8 cellular contexts compared by ENCODE assay signal in genomic region chr1:27668808-27669723, GRCh38. TPM values are rescaled to one million over a fixed set of nuclear protein-coding genes. Genes with fewer than 3 reads are reported as not detected.
DNase-seq lines count a peak whose midpoint lies in the region; TF ChIP-seq lines count a peak whose summit lies in the region.

No MANE protein-coding gene starts in this region.

- no peaks in the 10 kb centered on the region for H3K36me3 ChIP-seq in OCI-LY7 (ENCODE audit: insufficient read depth, low read length)
- H3K36me3 ChIP-seq in fibroblast of lung (ENCODE audit: control insufficient read depth, insufficient read depth, low read length) = no peaks in the 10 kb centered on the region

- H3K4me3 Mint-ChIP-seq in activated T-cell treated with anti-CD3 and anti-CD28 coated beads, Interleukin-2, amount 50 U/mL, for 24 hours = peak overlapping the region; percentile 79
- peak overlapping the region; percentile 41 to 68 (median 46) for H3K4me3 Mint-ChIP-seq in nephron

- no peaks in the 10 kb centered on the region for H3K9me3 Mint-ChIP-seq in activated T-cell treated with anti-CD3 and anti-CD28 coated beads, Interleukin-2, amount 50 U/mL, for 24 hours
- H3K9me3 Mint-ChIP-seq in nephron = no peaks in the 10 kb centered on the region

- peaks cover 19% of the 10 kb centered on the region for H3K36me3 Mint-ChIP-seq in activated T-cell treated with anti-CD3 and anti-CD28 coated beads, Interleukin-2, amount 50 U/mL, for 24 hours (ENCODE audit: low read depth)
- H3K36me3 Mint-ChIP-seq in nephron (ENCODE audit: low read depth) = no peaks in the 10 kb centered on the region

- no peaks in the 10 kb centered on the region for H3K27me3 ChIP-seq in fibroblast of lung (ENCODE audit: control insufficient read depth, insufficient read depth, low read length)

- peaks cover 43% of the 10 kb centered on the region for H3K4me1 Mint-ChIP-seq in activated T-cell treated with anti-CD3 and anti-CD28 coated beads, Interleukin-2, amount 50 U/mL, for 24 hours (ENCODE audit: low read depth)
- H3K4me1 Mint-ChIP-seq in nephron = peaks cover 16% of the 10 kb centered on the region

- intact Hi-C loops in OCI-LY7 (cut with micrococcal nuclease; ENCODE audit: unreplicated experiment) = loop anchor here (10.0 kb wide), 1 partner anchor 344 kb away; the partner anchor contains the start of gene TMEM222

- peak; percentile 96 for TF ChIP-seq CTCF in C4-2B (conservative IDR thresholded peaks at IDR 0.05)
- TF ChIP-seq CTCF in OCI-LY7 (conservative IDR thresholded peaks at IDR 0.05; ENCODE audit: low read length) = peak; percentile 80
- TF ChIP-seq CTCF in fibroblast of lung (conservative IDR thresholded peaks at IDR 0.05 in 1 of 2, IDR thresholded peaks at IDR 0.05 in 1 of 2; ENCODE audit: low read depth in 1 of 2, low read length in 2 of 2) = peak; percentile 54 to 97
- TF ChIP-seq CTCF in nephron (IDR thresholded peaks at IDR 0.05; ENCODE audit: unreplicated experiment in 3 of 3) = peak; percentile 79 to 93 (median 89)

- no peak overlapping the region for H2AFZ ChIP-seq in OCI-LY7 (ENCODE audit: low read length)
- peak overlapping the region; percentile 90 for H2AFZ ChIP-seq in fibroblast of lung (ENCODE audit: low read length)

- peak overlapping the region; percentile 88 for H3K27ac Mint-ChIP-seq in activated T-cell treated with anti-CD3 and anti-CD28 coated beads, Interleukin-2, amount 50 U/mL, for 24 hours
- no peak overlapping the region for H3K27ac Mint-ChIP-seq in nephron

- no peaks in the 10 kb centered on the region for H3K9me3 ChIP-seq in OCI-LY7 (ENCODE audit: low read length)
- no peaks in the 10 kb centered on the region for H3K9me3 ChIP-seq in fibroblast of lung (ENCODE audit: control insufficient read depth, insufficient read depth, low read depth, low read length)

- POLR2A ChIA-PET in HEK293T (lab: Yijun Ruan, JAX) = interaction anchor here (0.7 to 2.7 kb wide), 4 partner anchors 9 to 161 kb away, joined by 3 to 16 read pairs (median 6); partner anchors contain the start of genes FAM76A, PPP1R8 and STX12
- POLR2A ChIA-PET in OCI-LY7 (lab: Charles Lee) = interaction anchor here (1.0 kb wide), 1 partner anchor 104 kb away, joined by 4 read pairs; the partner anchor contains the start of gene STX12

- H3K4me3 ChIP-seq in OCI-LY7 (ENCODE audit: low read depth, low read length, poor library complexity, severe bottlenecking) (no peak overlapping the region), fibroblast of lung (replicated peaks in 1 of 4; ENCODE audit: control extremely low read depth in 1 of 4, insufficient read depth in 1 of 4, low read depth in 3 of 4, low read length in 4 of 4) (peak overlapping the region; percentile 35 to 62 (median 49))

- no TSS peak for BruUV-seq in OCI-LY7 (replicated peaks; lab: Mats Ljungman, UMichigan)

- H3K9ac ChIP-seq in fibroblast of lung (ENCODE audit: insufficient read depth, low read length) = peak overlapping the region; percentile 43

- H3K4me1 ChIP-seq in OCI-LY7 (ENCODE audit: insufficient read depth, low read length, poor library complexity, severe bottlenecking) (peaks cover 17% of the 10 kb centered on the region), fibroblast of lung (ENCODE audit: control insufficient read depth, extremely low read depth, insufficient read depth, low read length) (peaks cover 13% of the 10 kb centered on the region)

- no peak overlapping the region for H3K27ac ChIP-seq in C4-2B
- H3K27ac ChIP-seq in OCI-LY7 (ENCODE audit: low read depth, low read length, poor library complexity, severe bottlenecking) = no peak overlapping the region
- no peak overlapping the region for H3K27ac ChIP-seq in fibroblast of lung (ENCODE audit: insufficient read depth, low read length)

- CTCF ChIA-PET in HEK293T (lab: Yijun Ruan, JAX) (interaction anchor here (0.6 to 1.5 kb wide), 27 partner anchors 9 to 766 kb away, joined by 3 to 12 read pairs (median 4); partner anchors contain the start of genes FAM76A and STX12), OCI-LY7 (lab: Charles Lee; ENCODE audit: unreplicated experiment) (interaction anchor here (0.6 to 1.2 kb wide), 4 partner anchors 63 to 291 kb away, joined by 3 to 6 read pairs (median 4); no protein-coding TSS in a partner anchor)

- no peaks in the 10 kb centered on the region for H4K20me1 ChIP-seq in OCI-LY7 (ENCODE audit: insufficient read depth, low read length)
- H4K20me1 ChIP-seq in fibroblast of lung (ENCODE audit: control insufficient read depth, extremely low read depth, insufficient read depth, low read length) = no peaks in the 10 kb centered on the region

- peak overlapping the region; percentile 47 for H3K4me2 ChIP-seq in OCI-LY7 (ENCODE audit: low read length)
- peak overlapping the region; percentile 88 for H3K4me2 ChIP-seq in fibroblast of lung (ENCODE audit: extremely low read depth, insufficient read depth, low read length)

- H3K27me3 Mint-ChIP-seq in activated T-cell treated with anti-CD3 and anti-CD28 coated beads, Interleukin-2, amount 50 U/mL, for 24 hours = no peaks in the 10 kb centered on the region
- no peaks in the 10 kb centered on the region for H3K27me3 Mint-ChIP-seq in nephron (ENCODE audit: low read depth)

- DNase-seq in HEK293T (ENCODE audit: extremely low spot score) = peak; percentile 77
- peak; percentile 66 for DNase-seq in OCI-LY7 (ENCODE audit: low spot score)
- peak; percentile 93 for DNase-seq in activated T-cell treated with anti-CD3 and anti-CD28 coated beads, Interleukin-2, amount 50 U/mL, for 24 hours
- peak; percentile 32 to 61 for DNase-seq in fibroblast of lung (ENCODE audit: low read depth in 2 of 2)
- peak; percentile 75 for DNase-seq in stimulated activated naive CD4-positive, alpha-beta T cell treated with Interleukin-2 at 50 U/mL for 16 hours (lab: John Stamatoyannopoulos, UW)
- DNase-seq in HPDE6-E6E7 (ENCODE audit: extremely low spot score) = no peak

- H3K79me2 ChIP-seq in OCI-LY7 (ENCODE audit: insufficient read depth, low read depth, low read length) = no peaks in the 10 kb centered on the region
- no peaks in the 10 kb centered on the region for H3K79me2 ChIP-seq in fibroblast of lung (ENCODE audit: control insufficient read depth, insufficient read depth, low read length)

- no peaks in the 10 kb centered on the region for H3K9me2 ChIP-seq in OCI-LY7 (ENCODE audit: insufficient read depth, low read length)

TF ChIP-seq in HEK293T, 16 proteins besides CTCF, POLR2A, EP300 and RAD21:
- no peak for TF ChIP-seq FOXK2 (IDR thresholded peaks at IDR 0.05)
- TF ChIP-seq L3MBTL2 (conservative IDR thresholded peaks at IDR 0.05) = peak; percentile 90
- TF ChIP-seq HDGF (IDR thresholded peaks at IDR 0.05; ENCODE audit: borderline replicate concordance) = no peak
- TF ChIP-seq CTBP1 (IDR thresholded peaks at IDR 0.05; ENCODE audit: borderline replicate concordance) = peak; percentile 70; the same call in 1 of the 2 replicates
- no peak for TF ChIP-seq NFRKB (IDR thresholded peaks at IDR 0.05)
TF ChIP-seq in HEK293T: peak in this region for 2.

RNA-seq across cellular contexts. Expression of gene IFI6, which starts 2.9 kb away (rescaled TPM):
- total RNA-seq in OCI-LY7 (2014; rRNA removed; shearing (Covaris generic)) = 7.7 and 9.5 TPM in 2 replicates
- total RNA-seq in OCI-LY7 (2022) (6.0 and 6.8 TPM in 2 replicates), fibroblast of lung (64.7 and 68.4 TPM in 2 replicates)
- 14.9 and 43.7 TPM in 2 replicates for polyA plus RNA-seq in fibroblast of lung
- polyA plus RNA-seq in fibroblast of lung (2012) = 47.0 and 126 TPM in 2 replicates
- 5.5 and 11.9 TPM in 2 replicates for polyA minus RNA-seq in fibroblast of lung (ENCODE audit: low replicate concordance)

RNA-seq across cellular contexts. Expression of gene FGR, which starts 34.1 kb away (rescaled TPM):
- total RNA-seq in OCI-LY7 (2014; rRNA removed; shearing (Covaris generic)) = 2.2 and 4.1 TPM in 2 replicates
- total RNA-seq in OCI-LY7 (2022) (0.98 and 1.2 TPM in 2 replicates), fibroblast of lung (under 0.01 TPM in 1 of 2 replicates, not detected in the other)
- polyA plus RNA-seq in fibroblast of lung = not detected in 2 replicates
- polyA plus RNA-seq in fibroblast of lung (2012) = not detected in 2 replicates
- not detected in 2 replicates for polyA minus RNA-seq in fibroblast of lung (ENCODE audit: low replicate concordance)

RNA-seq across cellular contexts. Expression of gene FAM76A, which starts 56.7 kb away (rescaled TPM):
- total RNA-seq in OCI-LY7 (2014; rRNA removed; shearing (Covaris generic)) = 18.6 and 24.6 TPM in 2 replicates
- total RNA-seq in OCI-LY7 (2022) = 16.3 and 19.6 TPM in 2 replicates
- total RNA-seq in fibroblast of lung = 13.1 and 17.5 TPM in 2 replicates
- polyA plus RNA-seq in fibroblast of lung = 9.2 and 13.5 TPM in 2 replicates
- 6.3 and 9.2 TPM in 2 replicates for polyA plus RNA-seq in fibroblast of lung (2012)
- 2.0 and 9.5 TPM in 2 replicates for polyA minus RNA-seq in fibroblast of lung (ENCODE audit: low replicate concordance)
